In genomic region chr10:99619851-99620712, GRCh38 we compare ENCODE assay signal across 8 cellular contexts. TPM values are rescaled to one million over a fixed set of nuclear protein-coding genes. Genes with fewer than 3 reads are reported as not detected.
DNase-seq lines count a peak whose midpoint lies in the region; ATAC-seq and TF ChIP-seq lines count a peak whose summit lies in the region.

Gene SLC25A28 (minus strand): TSS chr10:99620439. CDS start chr10:99620335, 104 bp downstream.

- H3K4me3 Mint-ChIP-seq in natural killer cell: peak within 1 kb of the TSS; percentile 94

- no peaks in the 10 kb centered on the region for H4K20me1 ChIP-seq in KMS-11 (ENCODE audit: insufficient read depth)

- no peak within 1 kb of the TSS for H3K4me3 ChIP-seq in KMS-11 (IDR thresholded peaks at IDR 0.05; ENCODE audit: insufficient read depth, low read depth, low read length)
- peak within 1 kb of the TSS; percentile 90 for H3K4me3 ChIP-seq in fibroblast of pulmonary artery (replicated peaks; ENCODE audit: low read depth, low read length)

- DNase-seq in CD1c-positive myeloid dendritic cell (ENCODE audit: extremely low spot score) (peak; percentile 99), RKO (ENCODE audit: low spot score) (peak; percentile 100), fibroblast of pulmonary artery (ENCODE audit: low read depth) (peak; percentile 100), natural killer cell (peak; percentile 93)
- DNase-seq in activated T-helper 9 cell treated with anti-CD3 and anti-CD28 coated beads, Interleukin-2, amount 50 U/mL, for 16 hours (ENCODE audit: low read depth): peak; percentile 89
- DNase-seq in stimulated activated naive CD4-positive, alpha-beta T cell treated with Interleukin-2 at 50 U/mL for 16 hours (lab: John Stamatoyannopoulos, UW): peak; percentile 98

- H3K27ac ChIP-seq in KMS-11: peak within 1 kb of the TSS; percentile 98

- peaks cover 42 to 46% of the 10 kb centered on the region in 2 donors for H3K4me1 Mint-ChIP-seq in natural killer cell

- H3K4me1 ChIP-seq in KMS-11 (ENCODE audit: low read depth, poor library complexity, severe bottlenecking): peaks cover 31% of the 10 kb centered on the region

- H3K27ac Mint-ChIP-seq in natural killer cell: peak within 1 kb of the TSS; percentile 87 to 91

- no peaks in the 10 kb centered on the region for H3K36me3 Mint-ChIP-seq in natural killer cell

- no peaks in the 10 kb centered on the region for H3K27me3 Mint-ChIP-seq in natural killer cell (ENCODE audit: low read depth in 2 of 2)

- ATAC-seq in GM21528 (IDR thresholded peaks at IDR 0.05; ENCODE audit: low FRiP score, unreplicated experiment): peak; percentile 85
- ATAC-seq in natural killer cell: peak in 2 of 3 donors; percentile 78 to 90

- no peak for TF ChIP-seq CTCF in KMS-11 (conservative IDR thresholded peaks at IDR 0.05; ENCODE audit: low read depth, low read length)
- no peak for TF ChIP-seq CTCF in fibroblast of pulmonary artery (IDR thresholded peaks at IDR 0.05; ENCODE audit: low read length, missing control alignments)
- TF ChIP-seq CTCF in natural killer cell (IDR thresholded peaks at IDR 0.05): no peak

- peak within 1 kb of the TSS; percentile 90 for H3K4me2 ChIP-seq in KMS-11

- peak within 1 kb of the TSS; percentile 97 for H3K9ac ChIP-seq in KMS-11

- peak within 1 kb of the TSS; percentile 88 for H2AFZ ChIP-seq in KMS-11 (ENCODE audit: low read depth)

- no peaks in the 10 kb centered on the region for H3K9me3 Mint-ChIP-seq in natural killer cell

- H3K36me3 ChIP-seq in KMS-11 (ENCODE audit: insufficient read depth): no peaks in the 10 kb centered on the region

- intact Hi-C loops in natural killer cell (cut with micrococcal nuclease): loop anchor here (1.0 kb wide), 3 partner anchors 39 to 190 kb away; partner anchors contain the start of genes COX15, CUTC, ENTPD7 and GOT1

- peaks cover 41% of the 10 kb centered on the region; the same call in 1 of the 2 replicates for H3K79me2 ChIP-seq in KMS-11 (ENCODE audit: insufficient read depth, low read depth)

- no peaks in the 10 kb centered on the region for H3K27me3 ChIP-seq in KMS-11 (ENCODE audit: insufficient read depth, low read depth)

RNA-seq across cellular contexts. Expression of gene SLC25A28, which starts in this region (rescaled TPM):
- 10 to 100 TPM; 73.0 to 83.6 (median 75.3) TPM for total RNA-seq in natural killer cell
